11 cellular contexts compared by ENCODE assay signal in genomic region chr6:11208267-11208666, GRCh38. TPM values are rescaled to one million over a fixed set of nuclear protein-coding genes. Genes with fewer than 3 reads are reported as not detected.
DNase-seq lines count a peak whose midpoint lies in the region; ATAC-seq and TF ChIP-seq lines count a peak whose summit lies in the region.
"Had no signal": no experiment of that assay in that cellular context is flagged by ENCODE, and none has a peak within 500 bp of the region (broad histone marks: within the 10 kb centered on the region; RNA-seq: fewer than 3 reads in every experiment).

No MANE protein-coding gene starts in this region.

- no peak for TF ChIP-seq CTCF in HFFc6 (IDR thresholded peaks at IDR 0.05)
- TF ChIP-seq CTCF in osteoblast (IDR thresholded peaks at IDR 0.05; ENCODE audit: extremely low read depth, low read depth, low read length), result no peak
- no peak for TF ChIP-seq CTCF in GM13976 (IDR thresholded peaks at IDR 0.05; ENCODE audit: borderline replicate concordance, control extremely low read depth, extremely low read depth, insufficient read depth, missing control alignments)

- peaks cover 62% of the 10 kb centered on the region for H3K79me2 ChIP-seq in osteoblast (ENCODE audit: insufficient read depth, low read length)

- CTCF ChIA-PET in CD4-positive, alpha-beta memory T cell (lab: Charles Lee; ENCODE audit: partially characterized antibody), result no interaction called here

- in situ Hi-C loops in GM13976 (cut with MboI; ENCODE audit: low sequenced_read_pairs, unreplicated experiment), result no loop called here

- H3K4me3 Mint-ChIP-seq in CD4-positive, alpha-beta memory T cell, result no peak overlapping the region
- H3K4me3 Mint-ChIP-seq in HFFc6, result no peak overlapping the region
- peak overlapping the region; percentile 35 for H3K4me3 Mint-ChIP-seq in activated naive CD8-positive, alpha-beta T cell treated with anti-CD3 and anti-CD28 coated beads, Interleukin-2, amount 10 ng/mL, durations not matched to agents 7 days and 5 days
- H3K4me3 Mint-ChIP-seq: H9 had no signal

- no peaks in the 10 kb centered on the region for H3K9me3 Mint-ChIP-seq in CD4-positive, alpha-beta memory T cell
- H3K9me3 Mint-ChIP-seq in HFFc6, result no peaks in the 10 kb centered on the region
- no peaks in the 10 kb centered on the region for H3K9me3 Mint-ChIP-seq in activated naive CD8-positive, alpha-beta T cell treated with anti-CD3 and anti-CD28 coated beads, Interleukin-2, amount 10 ng/mL, durations not matched to agents 7 days and 5 days
- H3K9me3 Mint-ChIP-seq: H9 had no signal

- peaks cover 7% of the 10 kb centered on the region for H3K36me3 ChIP-seq in CD4-positive, alpha-beta memory T cell (ENCODE audit: insufficient read depth, low read length)
- peaks cover 66% of the 10 kb centered on the region for H3K36me3 ChIP-seq in osteoblast (ENCODE audit: insufficient read depth, low read length)
- H3K36me3 ChIP-seq in H7 (replicated peaks; ENCODE audit: control insufficient read depth, insufficient read depth, low read length), result no peaks in the 10 kb centered on the region

- no peak overlapping the region for H3K4me2 ChIP-seq in osteoblast (ENCODE audit: insufficient read depth, low read length)
- H3K4me2 ChIP-seq: KMS-11 had no signal

- intact Hi-C loops in CD4-positive, alpha-beta memory T cell (cut with micrococcal nuclease), result no loop called here

- no peak overlapping the region for H3K27ac ChIP-seq in CD4-positive, alpha-beta memory T cell (ENCODE audit: low read depth, low read length)
- peak overlapping the region; percentile 99 for H3K27ac ChIP-seq in osteoblast (ENCODE audit: low read depth, low read length)
- H3K27ac ChIP-seq: KMS-11 had no signal

- no peak for DNase-seq in CD4-positive, alpha-beta memory T cell
- DNase-seq in HFFc6 (no peak), osteoblast (ENCODE audit: insufficient read length, low spot score, missing footprints) (no peak), GM13976 (ENCODE audit: low spot score) (no peak), H7 (no peak)
- DNase-seq in activated naive CD8-positive, alpha-beta T cell treated with anti-CD3 and anti-CD28 coated beads, Interleukin-2, amount 10 ng/mL, durations not matched to agents 7 days and 5 days, result no peak
- DNase-seq: activated effector memory CD4-positive, alpha-beta T cell treated with Interleukin-2 at 50 U/mL for 16 hours; H9; islet precursor cell had no signal

- H3K27me3 Mint-ChIP-seq in CD4-positive, alpha-beta memory T cell, result no peaks in the 10 kb centered on the region
- H3K27me3 Mint-ChIP-seq in HFFc6 (ENCODE audit: insufficient read depth), result peaks cover 2% of the 10 kb centered on the region; the same call in 1 of the 2 replicates
- H3K27me3 Mint-ChIP-seq in activated naive CD8-positive, alpha-beta T cell treated with anti-CD3 and anti-CD28 coated beads, Interleukin-2, amount 10 ng/mL, durations not matched to agents 7 days and 5 days, result no peaks in the 10 kb centered on the region

- POLR2A ChIA-PET in CD4-positive, alpha-beta memory T cell (lab: Charles Lee; ENCODE audit: partially characterized antibody), result no interaction called here
- POLR2A ChIA-PET in activated naive CD8-positive, alpha-beta T cell treated with anti-CD3 and anti-CD28 coated beads, Interleukin-2, amount 10 ng/mL, durations not matched to agents 7 days and 5 days (lab: Charles Lee), result interaction anchor here (1.5 to 3.0 kb wide), 2 partner anchors 15 to 24 kb away, joined by 4 to 13 read pairs; partner anchors contain the start of gene NEDD9

- H4K20me1 ChIP-seq in osteoblast (ENCODE audit: insufficient read depth, low read length), result no peaks in the 10 kb centered on the region

- ATAC-seq in activated naive CD8-positive, alpha-beta T cell treated with anti-CD3 and anti-CD28 coated beads, Interleukin-2, amount 10 ng/mL, durations not matched to agents 7 days and 5 days (ENCODE audit: low read depth), result peak; percentile 55
- no peak for ATAC-seq in GM21526 (IDR thresholded peaks at IDR 0.05; ENCODE audit: low FRiP score, unreplicated experiment)

- H3K4me1 ChIP-seq in CD4-positive, alpha-beta memory T cell (ENCODE audit: insufficient read depth, low read length), result peaks cover 10% of the 10 kb centered on the region
- H3K4me1 ChIP-seq in osteoblast (ENCODE audit: insufficient read depth, low read length), result peaks cover 71% of the 10 kb centered on the region

- no peak overlapping the region for H2AFZ ChIP-seq in osteoblast (ENCODE audit: low read length)

- peaks cover 21 to 53% (median 41%) of the 10 kb centered on the region in 4 donors for H3K4me1 Mint-ChIP-seq in CD4-positive, alpha-beta memory T cell
- H3K4me1 Mint-ChIP-seq in HFFc6 (ENCODE audit: low read depth), result peaks cover 79% of the 10 kb centered on the region
- H3K4me1 Mint-ChIP-seq in activated naive CD8-positive, alpha-beta T cell treated with anti-CD3 and anti-CD28 coated beads, Interleukin-2, amount 10 ng/mL, durations not matched to agents 7 days and 5 days, result peaks cover 76% of the 10 kb centered on the region

- no peaks in the 10 kb centered on the region for H3K9me3 ChIP-seq in CD4-positive, alpha-beta memory T cell (ENCODE audit: control insufficient read depth in 1 of 2, low read length in 2 of 2)
- H3K9me3 ChIP-seq in osteoblast (ENCODE audit: low read depth, low read length), result no peaks in the 10 kb centered on the region

- peaks cover 48 to 71% of the 10 kb centered on the region in 2 donors for H3K36me3 Mint-ChIP-seq in CD4-positive, alpha-beta memory T cell
- peaks cover 26% of the 10 kb centered on the region for H3K36me3 Mint-ChIP-seq in HFFc6 (ENCODE audit: low read depth)
- H3K36me3 Mint-ChIP-seq in activated naive CD8-positive, alpha-beta T cell treated with anti-CD3 and anti-CD28 coated beads, Interleukin-2, amount 10 ng/mL, durations not matched to agents 7 days and 5 days, result peaks cover 75% of the 10 kb centered on the region

- no peak overlapping the region for H3K4me3 ChIP-seq in CD4-positive, alpha-beta memory T cell (ENCODE audit: low read length in 2 of 2)
- H3K4me3 ChIP-seq in osteoblast (ENCODE audit: insufficient read depth, low read length) (no peak overlapping the region), H7 (ENCODE audit: insufficient read depth, low read depth, low read length) (no peak overlapping the region)

- H3K27ac Mint-ChIP-seq in CD4-positive, alpha-beta memory T cell, result peak overlapping the region in 6 of 7 donors; percentile 30 to 60 (median 50)
- peak overlapping the region; percentile 96 for H3K27ac Mint-ChIP-seq in HFFc6
- H3K27ac Mint-ChIP-seq in activated naive CD8-positive, alpha-beta T cell treated with anti-CD3 and anti-CD28 coated beads, Interleukin-2, amount 10 ng/mL, durations not matched to agents 7 days and 5 days, result peak overlapping the region; percentile 74

- no peaks in the 10 kb centered on the region for H3K27me3 ChIP-seq in CD4-positive, alpha-beta memory T cell (ENCODE audit: insufficient read depth, low read length)
- H3K27me3 ChIP-seq in osteoblast (ENCODE audit: insufficient read depth, low read length) (no peaks in the 10 kb centered on the region), H7 (ENCODE audit: control insufficient read depth, insufficient read depth, low read length) (no peaks in the 10 kb centered on the region)

RNA-seq across cellular contexts. Expression of gene NEDD9, which starts 24.2 kb away (rescaled TPM):
- 10 to 100 TPM; 42.7 to 47.4 TPM for total RNA-seq in CD4-positive, alpha-beta memory T cell
- polyA plus RNA-seq in CD4-positive, alpha-beta memory T cell, result 10 to 100 TPM; 17.2 to 38.5 TPM
- 10 to 100 TPM; 10.3 to 19.9 (median 12.6) TPM for total RNA-seq in HFFc6 (2021; fragmentation: NEBNext Ultra II Directional; extraction: Animal tissue kit (Norgen Biotek cat#: 25700))
- 10 to 100 TPM; 72.2 to 80.8 TPM for total RNA-seq in activated naive CD8-positive, alpha-beta T cell treated with anti-CD3 and anti-CD28 coated beads, Interleukin-2, amount 10 ng/mL, durations not matched to agents 7 days and 5 days
- total RNA-seq in osteoblast, result 23.0 and 32.9 TPM in 2 replicates
- total RNA-seq in H7 (2014; rRNA removed; shearing (Covaris generic)), result 5.0 and 6.5 TPM in 2 replicates
